8 cellular contexts compared by ENCODE assay signal in the genomic region with DNA sequence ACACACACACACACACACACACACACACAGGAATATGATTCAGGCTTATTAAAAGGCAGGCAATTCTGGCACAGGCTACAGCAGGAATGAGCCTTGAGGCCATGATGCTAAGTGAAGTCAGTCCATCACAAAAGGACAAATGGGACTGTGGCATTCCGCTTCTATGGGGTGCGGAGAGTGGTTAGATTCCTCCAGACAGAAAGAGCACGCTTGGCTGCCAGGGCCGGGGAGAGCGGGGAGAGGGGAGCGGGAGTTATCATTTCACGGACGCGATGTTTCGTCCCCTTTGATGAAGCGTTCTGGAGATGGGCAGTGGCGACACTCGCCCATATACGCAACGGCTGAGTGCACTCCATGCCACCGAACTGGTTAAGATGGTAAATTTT. TPM values are rescaled to one million over a fixed set of nuclear protein-coding genes. Genes with fewer than 3 reads are reported as not detected.
DNase-seq lines count a peak whose midpoint lies in the region; ATAC-seq and TF ChIP-seq lines count a peak whose summit lies in the region.

No MANE protein-coding gene starts in this region.

- H3K36me3 ChIP-seq in iPS-20b (ENCODE audit: insufficient read depth, low read depth, low read length), result no peaks in the 10 kb centered on the region

- no peak for ATAC-seq in CD4-positive, alpha-beta T cell (ENCODE audit: poor library complexity)
- peak; percentile 24 for ATAC-seq in GM19395 (IDR thresholded peaks at IDR 0.05; ENCODE audit: unreplicated experiment)

- H3K27me3 ChIP-seq in CD4-positive, alpha-beta T cell (ENCODE audit: control insufficient read depth, insufficient read depth, low read length), result peaks cover 9% of the 10 kb centered on the region
- peaks cover 12% of the 10 kb centered on the region for H3K27me3 ChIP-seq in iPS-20b (ENCODE audit: insufficient read depth, low read length)

- TF ChIP-seq CTCF in CD4-positive, alpha-beta T cell (IDR thresholded peaks at IDR 0.05), result no peak
- no peak for TF ChIP-seq CTCF in MCF 10A (IDR thresholded peaks at IDR 0.05; ENCODE audit: unreplicated experiment)

- peak overlapping the region; percentile 90 for H3K4me3 Mint-ChIP-seq in CD4-positive, alpha-beta T cell
- H3K4me3 Mint-ChIP-seq in MCF 10A (ENCODE audit: unreplicated experiment), result peak overlapping the region; percentile 69

- no TSS peak for BruUV-seq in MCF 10A (replicated peaks; lab: Mats Ljungman, UMichigan)

- H3K9me3 ChIP-seq in CD4-positive, alpha-beta T cell (ENCODE audit: control insufficient read depth, low read length), result no peaks in the 10 kb centered on the region
- H3K9me3 ChIP-seq in iPS-20b (ENCODE audit: insufficient read depth, low read depth, low read length), result no peaks in the 10 kb centered on the region; the same call in 1 of the 2 replicates

- intact Hi-C loops in CD4-positive, alpha-beta T cell (cut with DNase I, micrococcal nuclease), result loop anchor here (1.0 to 10.0 kb wide), 5 partner anchors 193 to 1411 kb away; no protein-coding TSS in a partner anchor
- intact Hi-C loops in MCF 10A (cut with micrococcal nuclease), result loop anchor here (5.0 to 10.0 kb wide), 3 partner anchors 99 to 379 kb away; a partner anchor contains a TSS

- peaks cover 9% of the 10 kb centered on the region for H3K4me1 Mint-ChIP-seq in CD4-positive, alpha-beta T cell (ENCODE audit: low read depth)
- no peaks in the 10 kb centered on the region for H3K4me1 Mint-ChIP-seq in MCF 10A (ENCODE audit: insufficient read depth, unreplicated experiment)

- peaks cover 34% of the 10 kb centered on the region for H3K27me3 Mint-ChIP-seq in CD4-positive, alpha-beta T cell
- peaks cover 19% of the 10 kb centered on the region for H3K27me3 Mint-ChIP-seq in MCF 10A (ENCODE audit: insufficient read depth, unreplicated experiment)

- CTCF ChIA-PET in CD4-positive, alpha-beta T cell (lab: Charles Lee), result interaction anchor here (0.6 to 1.5 kb wide), 10 partner anchors 12 to 617 kb away, joined by 3 to 19 read pairs (median 3); no protein-coding TSS in a partner anchor
- CTCF ChIA-PET in MCF 10A (lab: Yijun Ruan, JAX), result interaction anchor here (0.7 to 4.3 kb wide), 14 partner anchors 8 to 635 kb away, joined by 3 to 62 read pairs (median 4); no protein-coding TSS in a partner anchor

- POLR2A ChIA-PET in CD4-positive, alpha-beta T cell (lab: Charles Lee), result interaction anchor here (1.0 kb wide), 1 partner anchor 10 kb away, joined by 4 read pairs; no protein-coding TSS in a partner anchor
- POLR2A ChIA-PET in MCF 10A (lab: Yijun Ruan, JAX), result interaction anchor here (1.0 kb wide), 1 partner anchor 436 kb away, joined by 3 read pairs; no protein-coding TSS in a partner anchor

- H3K9ac ChIP-seq in iPS-20b (ENCODE audit: low read depth, low read length), result peak overlapping the region; percentile 80; the same call in 1 of the 2 replicates

- peaks cover 4% of the 10 kb centered on the region; the same call in 1 of the 2 replicates for H3K4me1 ChIP-seq in iPS-20b (ENCODE audit: insufficient read depth, low read length)

- peak overlapping the region; percentile 92 for H3K4me3 ChIP-seq in iPS-20b (ENCODE audit: low read length)
- peak overlapping the region; percentile 54 for H3K4me3 ChIP-seq in skeletal muscle cell (ENCODE audit: low read depth, low read length)

- no peak overlapping the region for H3K27ac Mint-ChIP-seq in CD4-positive, alpha-beta T cell
- H3K27ac Mint-ChIP-seq in MCF 10A (ENCODE audit: low read depth, unreplicated experiment), result no peak overlapping the region

- DNase-seq in CD4-positive, alpha-beta T cell, result peak in 1 of 10 experiments; percentile 4
- DNase-seq in M059J (ENCODE audit: low read depth) (peak; percentile 84), MCF 10A (ENCODE audit: unreplicated experiment) (no peak), skeletal muscle cell (ENCODE audit: low read depth) (no peak), CD1c-positive myeloid dendritic cell (ENCODE audit: extremely low spot score) (no peak)
- no peak for DNase-seq in stimulated activated CD4-positive, alpha-beta T cell treated with anti-CD3 and anti-CD28 coated beads, Interleukin-12 subunit alpha, Interleukin-12 subunit beta, amount 100 ng/mL, for 4 hours

- no peaks in the 10 kb centered on the region for H3K9me3 Mint-ChIP-seq in CD4-positive, alpha-beta T cell
- no peaks in the 10 kb centered on the region for H3K9me3 Mint-ChIP-seq in MCF 10A (ENCODE audit: unreplicated experiment)

- no peaks in the 10 kb centered on the region for H3K36me3 Mint-ChIP-seq in CD4-positive, alpha-beta T cell (ENCODE audit: low read depth)
- no peaks in the 10 kb centered on the region for H3K36me3 Mint-ChIP-seq in MCF 10A (ENCODE audit: insufficient read depth, unreplicated experiment)

- H3K27ac ChIP-seq in CD4-positive, alpha-beta T cell (ENCODE audit: low read depth, low read length), result no peak overlapping the region
- no peak overlapping the region for H3K27ac ChIP-seq in iPS-20b (ENCODE audit: low read length)

RNA-seq across cellular contexts. Expression of a gene that starts 58.5 kb away (rescaled TPM):
- total RNA-seq in CD4-positive, alpha-beta T cell, result 1 to 10 TPM; 3.4 to 3.6 TPM
- total RNA-seq in M059J (2014; rRNA removed; shearing (Covaris generic)), result 19.9 and 20.1 TPM in 2 replicates
- total RNA-seq in MCF 10A (2022), result 3.5 and 6.5 TPM in 2 replicates
